ENCODE assay signal across 1 cellular context in the genomic region with DNA sequence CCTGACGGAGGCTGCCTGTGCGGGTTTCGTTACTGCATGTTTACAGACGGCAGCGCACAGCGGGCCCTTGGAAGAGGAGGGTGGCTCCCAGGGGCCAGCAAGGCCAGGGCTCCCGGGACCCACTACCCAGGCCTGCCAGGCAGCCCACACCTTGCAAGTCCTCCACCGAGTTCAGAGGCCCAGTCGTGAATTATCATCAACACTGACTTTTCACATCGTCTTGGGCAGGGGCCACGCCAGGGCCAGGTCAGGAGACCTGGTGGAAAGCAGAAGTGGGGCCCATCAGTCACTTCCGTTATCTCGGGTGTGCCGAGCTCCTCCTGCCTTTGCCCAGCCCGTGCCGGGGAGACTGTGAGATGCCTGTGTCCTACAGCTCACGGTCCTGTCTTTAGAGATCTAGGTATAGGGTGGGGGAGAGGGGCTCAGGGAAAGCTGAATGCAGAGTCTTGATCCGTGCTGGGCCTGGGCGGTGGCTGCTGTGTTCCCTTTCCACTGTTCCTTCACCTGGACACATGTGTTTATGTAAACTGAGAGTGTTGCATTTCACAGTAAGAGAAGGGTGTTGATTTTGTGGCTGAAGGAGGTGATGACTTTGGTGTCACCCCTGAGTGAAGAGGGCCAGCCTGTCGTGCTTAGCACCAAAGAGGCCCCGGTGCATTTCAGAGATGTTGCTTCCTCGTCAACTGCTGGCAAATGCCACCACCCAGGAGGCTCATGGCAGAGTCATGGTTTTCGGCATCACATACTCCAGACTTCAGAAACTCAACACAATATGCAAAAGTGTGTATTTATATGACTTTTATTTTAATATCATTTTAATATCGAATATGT.
TF ChIP-seq lines count a peak whose summit lies in the region.

No MANE protein-coding gene starts in this region.

TF ChIP-seq in HepG2, 621 proteins besides CTCF, POLR2A, EP300 and RAD21 (continued from another document):
- TF ChIP-seq ZNF101 (CRISPR knock-in tag; IDR thresholded peaks at IDR 0.05; ENCODE audit: borderline replicate concordance, low read depth), result no peak
- TF ChIP-seq, protein P1, sequence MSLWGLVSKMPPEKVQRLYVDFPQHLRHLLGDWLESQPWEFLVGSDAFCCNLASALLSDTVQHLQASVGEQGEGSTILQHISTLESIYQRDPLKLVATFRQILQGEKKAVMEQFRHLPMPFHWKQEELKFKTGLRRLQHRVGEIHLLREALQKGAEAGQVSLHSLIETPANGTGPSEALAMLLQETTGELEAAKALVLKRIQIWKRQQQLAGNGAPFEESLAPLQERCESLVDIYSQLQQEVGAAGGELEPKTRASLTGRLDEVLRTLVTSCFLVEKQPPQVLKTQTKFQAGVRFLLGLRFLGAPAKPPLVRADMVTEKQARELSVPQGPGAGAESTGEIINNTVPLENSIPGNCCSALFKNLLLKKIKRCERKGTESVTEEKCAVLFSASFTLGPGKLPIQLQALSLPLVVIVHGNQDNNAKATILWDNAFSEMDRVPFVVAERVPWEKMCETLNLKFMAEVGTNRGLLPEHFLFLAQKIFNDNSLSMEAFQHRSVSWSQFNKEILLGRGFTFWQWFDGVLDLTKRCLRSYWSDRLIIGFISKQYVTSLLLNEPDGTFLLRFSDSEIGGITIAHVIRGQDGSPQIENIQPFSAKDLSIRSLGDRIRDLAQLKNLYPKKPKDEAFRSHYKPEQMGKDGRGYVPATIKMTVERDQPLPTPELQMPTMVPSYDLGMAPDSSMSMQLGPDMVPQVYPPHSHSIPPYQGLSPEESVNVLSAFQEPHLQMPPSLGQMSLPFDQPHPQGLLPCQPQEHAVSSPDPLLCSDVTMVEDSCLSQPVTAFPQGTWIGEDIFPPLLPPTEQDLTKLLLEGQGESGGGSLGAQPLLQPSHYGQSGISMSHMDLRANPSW (CRISPR knock-in tag; IDR thresholded peaks at IDR 0.05; ENCODE audit: borderline replicate concordance), result no peak
- TF ChIP-seq YEATS2 (CRISPR knock-in tag; IDR thresholded peaks at IDR 0.05; ENCODE audit: borderline replicate concordance), result no peak
- no peak for TF ChIP-seq ZNF24 (IDR thresholded peaks at IDR 0.05)
- no peak for TF ChIP-seq ARNT2 (CRISPR knock-in tag; IDR thresholded peaks at IDR 0.05; ENCODE audit: low read depth)
- no peak for TF ChIP-seq SMC3 (IDR thresholded peaks at IDR 0.05; ENCODE audit: low read length)
- no peak for TF ChIP-seq ARNT (IDR thresholded peaks at IDR 0.05)
- no peak for TF ChIP-seq TOPORS (CRISPR knock-in tag; IDR thresholded peaks at IDR 0.05)
